11 cellular contexts compared by ENCODE assay signal in the genomic region with DNA sequence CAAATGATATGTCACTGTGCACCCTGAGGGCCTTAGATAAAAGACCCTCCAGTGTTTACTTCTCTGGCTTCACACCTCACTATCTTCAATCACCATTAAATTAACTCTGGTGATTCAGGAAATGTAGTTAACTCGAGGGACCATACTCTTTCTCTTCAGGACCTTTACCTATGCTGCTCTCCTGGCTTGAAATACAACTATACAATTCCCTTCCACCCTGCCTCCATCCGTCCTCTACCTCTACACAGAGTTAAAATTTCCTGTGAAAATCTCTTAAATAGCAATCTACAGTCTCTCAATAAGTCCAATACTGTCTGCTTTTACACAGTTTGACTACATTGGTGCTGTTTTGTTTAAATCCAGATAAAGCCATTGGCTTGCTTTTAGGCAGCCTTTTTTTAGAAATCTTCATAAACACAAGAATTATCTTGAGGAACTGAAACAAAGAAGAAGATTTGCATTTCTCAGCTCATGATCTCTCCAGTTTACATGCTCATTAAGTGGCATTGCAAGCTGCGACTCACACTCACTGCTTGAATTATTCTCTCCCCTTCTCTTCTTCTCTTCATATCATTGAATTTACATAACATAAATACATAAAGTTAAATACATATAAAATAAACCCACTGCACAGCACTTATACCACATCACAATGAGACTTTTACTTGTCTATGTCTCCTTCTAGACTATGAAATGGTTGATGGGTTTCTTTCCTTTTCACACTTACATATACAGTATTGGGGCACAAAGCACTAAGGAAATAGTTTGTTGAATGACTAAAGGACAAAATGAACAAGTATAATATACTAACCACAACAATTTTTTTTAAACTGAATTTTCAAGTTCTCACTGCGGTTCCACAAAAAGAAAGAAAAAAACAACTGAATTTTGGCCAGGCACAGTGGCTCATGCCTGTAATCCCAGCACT.
DNase-seq lines count a peak whose midpoint lies in the region; ATAC-seq, FAIRE-seq and TF ChIP-seq lines count a peak whose summit lies in the region.
"Had no signal": no experiment of that assay in that cellular context is flagged by ENCODE, and none has a peak within 500 bp of the region (broad histone marks: within the 10 kb centered on the region; RNA-seq: fewer than 3 reads in every experiment).

No MANE protein-coding gene starts in this region.

- no peak overlapping the region for H3K4me2 ChIP-seq in SK-N-SH

- WGBS in SK-N-SH (ENCODE audit: low lambda C conversion rate): 62% methylated on average over 4 of the region's 4 CpGs

- no peak for TF ChIP-seq POLR2A in H54 (IDR thresholded peaks at IDR 0.05; ENCODE audit: low read depth, low read length)

- in situ Hi-C loops in GM13976 (cut with MboI; ENCODE audit: low sequenced_read_pairs, unreplicated experiment): no loop called here

- no peaks in the 10 kb centered on the region for H3K9me2 ChIP-seq in SK-N-SH

- TF ChIP-seq CTCF in GM13976 (IDR thresholded peaks at IDR 0.05; ENCODE audit: borderline replicate concordance, control extremely low read depth, extremely low read depth, insufficient read depth, missing control alignments): no peak
- no peak for TF ChIP-seq CTCF in SK-N-SH (IDR thresholded peaks at IDR 0.05)

- H3K9me3 Mint-ChIP-seq in activated naive CD4-positive, alpha-beta T cell treated with anti-CD3 and anti-CD28 coated beads, Interleukin-2, amount 50 U/mL, for 72 hours: no peaks in the 10 kb centered on the region
- no peaks in the 10 kb centered on the region for H3K9me3 Mint-ChIP-seq in activated CD8-positive, alpha-beta T cell treated with anti-CD3 and anti-CD28 coated beads, Interleukin-2, amount 10 ng/mL, durations not matched to agents 7 days and 5 days (ENCODE audit: insufficient read depth)

- FAIRE-seq in H54 (lab: Jason Lieb, UNC): no peak

- no peaks in the 10 kb centered on the region for H3K4me1 Mint-ChIP-seq in activated CD8-positive, alpha-beta T cell treated with anti-CD3 and anti-CD28 coated beads, Interleukin-2, amount 10 ng/mL, durations not matched to agents 7 days and 5 days (ENCODE audit: low read depth)

- TF ChIP-seq EP300 in SK-N-SH (IDR thresholded peaks at IDR 0.05; ENCODE audit: borderline replicate concordance in 1 of 2, low read depth in 1 of 2, low read length in 1 of 2): no peak

- CTCF ChIA-PET in SK-N-SH (lab: Yijun Ruan, JAX): no interaction called here
- CTCF ChIA-PET in activated CD8-positive, alpha-beta T cell treated with anti-CD3 and anti-CD28 coated beads, Interleukin-2, amount 10 ng/mL, durations not matched to agents 7 days and 5 days (lab: Charles Lee): no interaction called here

- no peaks in the 10 kb centered on the region for H3K36me3 Mint-ChIP-seq in activated naive CD4-positive, alpha-beta T cell treated with anti-CD3 and anti-CD28 coated beads, Interleukin-2, amount 50 U/mL, for 72 hours
- no peaks in the 10 kb centered on the region for H3K36me3 Mint-ChIP-seq in activated CD8-positive, alpha-beta T cell treated with anti-CD3 and anti-CD28 coated beads, Interleukin-2, amount 10 ng/mL, durations not matched to agents 7 days and 5 days (ENCODE audit: low read depth)

- H3K27ac ChIP-seq in SK-N-SH (ENCODE audit: low read depth in 2 of 2, low read length in 1 of 2): no peak overlapping the region

- no peaks in the 10 kb centered on the region for H3F3A ChIP-seq in SK-N-SH (replicated peaks; ENCODE audit: insufficient read depth)

- no peak for TF ChIP-seq RAD21 in SK-N-SH (IDR thresholded peaks at IDR 0.05; ENCODE audit: low read length)

- POLR2A ChIA-PET in SK-N-SH (lab: Yijun Ruan, JAX): no interaction called here
- POLR2A ChIA-PET in activated CD8-positive, alpha-beta T cell treated with anti-CD3 and anti-CD28 coated beads, Interleukin-2, amount 10 ng/mL, durations not matched to agents 7 days and 5 days (lab: Charles Lee): no interaction called here

- H3K9me3 ChIP-seq in SK-N-SH: no peaks in the 10 kb centered on the region

- H3K4me3 Mint-ChIP-seq in activated CD8-positive, alpha-beta T cell treated with anti-CD3 and anti-CD28 coated beads, Interleukin-2, amount 10 ng/mL, durations not matched to agents 7 days and 5 days: no peak overlapping the region

- no peaks in the 10 kb centered on the region for H3K4me1 ChIP-seq in SK-N-SH (ENCODE audit: control insufficient read depth in 1 of 2, insufficient read depth in 2 of 2, low read depth in 1 of 2, low read length in 1 of 2)

- H3K27ac Mint-ChIP-seq in activated naive CD4-positive, alpha-beta T cell treated with anti-CD3 and anti-CD28 coated beads, Interleukin-2, amount 50 U/mL, for 72 hours: no peak overlapping the region
- H3K27ac Mint-ChIP-seq in activated CD8-positive, alpha-beta T cell treated with anti-CD3 and anti-CD28 coated beads, Interleukin-2, amount 10 ng/mL, durations not matched to agents 7 days and 5 days: no peak overlapping the region

- H3K9ac ChIP-seq in SK-N-SH: no peak overlapping the region

- H4K20me1 ChIP-seq in SK-N-SH (ENCODE audit: insufficient read depth): no peaks in the 10 kb centered on the region

- no peaks in the 10 kb centered on the region; the same call in 1 of the 2 replicates for H3K79me2 ChIP-seq in SK-N-SH (ENCODE audit: insufficient read depth)

- no peak overlapping the region for H3K4me3 ChIP-seq in SK-N-SH (ENCODE audit: low read depth in 2 of 2, low read length in 1 of 2)

- DNase-seq in GM13976 (ENCODE audit: low spot score): peak; percentile 46
- DNase-seq in NAMALWA (ENCODE audit: low spot score): peak; percentile 70
- DNase-seq in H54 (ENCODE audit: insufficient read length, low spot score): no peak
- no peak for DNase-seq in SK-N-SH
- DNase-seq in activated naive CD4-positive, alpha-beta T cell treated with anti-CD3 and anti-CD28 coated beads, Interleukin-2, amount 50 U/mL, for 72 hours (ENCODE audit: low spot score in 2 of 2): no peak
- no peak for DNase-seq in activated CD8-positive, alpha-beta T cell treated with anti-CD3 and anti-CD28 coated beads, Interleukin-2, amount 10 ng/mL, durations not matched to agents 7 days and 5 days
- DNase-seq: activated CD4-positive, alpha-beta T cell treated with anti-CD3 and anti-CD28 coated beads, Interleukin-2, amount 50 U/mL, for 4 hours; amygdala; NCI-H1105 had no signal

- H3K36me3 ChIP-seq in SK-N-SH (replicated peaks in 1 of 2; ENCODE audit: control insufficient read depth in 1 of 2, insufficient read depth in 2 of 2, low read length in 1 of 2): no peaks in the 10 kb centered on the region

- peaks cover 3% of the 10 kb centered on the region for H3K27me3 Mint-ChIP-seq in activated CD8-positive, alpha-beta T cell treated with anti-CD3 and anti-CD28 coated beads, Interleukin-2, amount 10 ng/mL, durations not matched to agents 7 days and 5 days (ENCODE audit: low read depth)

- ATAC-seq in GM19463 (IDR thresholded peaks at IDR 0.05; ENCODE audit: unreplicated experiment): peak; percentile 95
- ATAC-seq in HG02970 (IDR thresholded peaks at IDR 0.05; ENCODE audit: low FRiP score, unreplicated experiment): peak; percentile 95
- ATAC-seq in activated naive CD4-positive, alpha-beta T cell treated with anti-CD3 and anti-CD28 coated beads, Interleukin-2, amount 50 U/mL, for 72 hours: no peak
- ATAC-seq in activated CD8-positive, alpha-beta T cell treated with anti-CD3 and anti-CD28 coated beads, Interleukin-2, amount 10 ng/mL, durations not matched to agents 7 days and 5 days: no peak

- H2AFZ ChIP-seq in SK-N-SH (ENCODE audit: low read depth): no peak overlapping the region

- H3K27me3 ChIP-seq in SK-N-SH (ENCODE audit: insufficient read depth): no peaks in the 10 kb centered on the region

TF ChIP-seq in SK-N-SH, 30 proteins besides CTCF, POLR2A, EP300 and RAD21:
- TF ChIP-seq GABPA (IDR thresholded peaks at IDR 0.05; ENCODE audit: low read depth): no peak
- no peak for TF ChIP-seq MEF2A (IDR thresholded peaks at IDR 0.05; ENCODE audit: borderline replicate concordance, low read depth)
- TF ChIP-seq FOXJ3 (CRISPR knock-in tag; IDR thresholded peaks at IDR 0.05): no peak
- TF ChIP-seq SMC3 (IDR thresholded peaks at IDR 0.05; ENCODE audit: low read depth, low read length): no peak
- no peak for TF ChIP-seq MXI1 (IDR thresholded peaks at IDR 0.05; ENCODE audit: low read depth, low read length)
- no peak for TF ChIP-seq RCOR1 (IDR thresholded peaks at IDR 0.05; ENCODE audit: low read length)
- no peak for TF ChIP-seq TAF1 (IDR thresholded peaks at IDR 0.05; ENCODE audit: borderline replicate concordance, low read depth, low read length)
- TF ChIP-seq, protein P1, sequence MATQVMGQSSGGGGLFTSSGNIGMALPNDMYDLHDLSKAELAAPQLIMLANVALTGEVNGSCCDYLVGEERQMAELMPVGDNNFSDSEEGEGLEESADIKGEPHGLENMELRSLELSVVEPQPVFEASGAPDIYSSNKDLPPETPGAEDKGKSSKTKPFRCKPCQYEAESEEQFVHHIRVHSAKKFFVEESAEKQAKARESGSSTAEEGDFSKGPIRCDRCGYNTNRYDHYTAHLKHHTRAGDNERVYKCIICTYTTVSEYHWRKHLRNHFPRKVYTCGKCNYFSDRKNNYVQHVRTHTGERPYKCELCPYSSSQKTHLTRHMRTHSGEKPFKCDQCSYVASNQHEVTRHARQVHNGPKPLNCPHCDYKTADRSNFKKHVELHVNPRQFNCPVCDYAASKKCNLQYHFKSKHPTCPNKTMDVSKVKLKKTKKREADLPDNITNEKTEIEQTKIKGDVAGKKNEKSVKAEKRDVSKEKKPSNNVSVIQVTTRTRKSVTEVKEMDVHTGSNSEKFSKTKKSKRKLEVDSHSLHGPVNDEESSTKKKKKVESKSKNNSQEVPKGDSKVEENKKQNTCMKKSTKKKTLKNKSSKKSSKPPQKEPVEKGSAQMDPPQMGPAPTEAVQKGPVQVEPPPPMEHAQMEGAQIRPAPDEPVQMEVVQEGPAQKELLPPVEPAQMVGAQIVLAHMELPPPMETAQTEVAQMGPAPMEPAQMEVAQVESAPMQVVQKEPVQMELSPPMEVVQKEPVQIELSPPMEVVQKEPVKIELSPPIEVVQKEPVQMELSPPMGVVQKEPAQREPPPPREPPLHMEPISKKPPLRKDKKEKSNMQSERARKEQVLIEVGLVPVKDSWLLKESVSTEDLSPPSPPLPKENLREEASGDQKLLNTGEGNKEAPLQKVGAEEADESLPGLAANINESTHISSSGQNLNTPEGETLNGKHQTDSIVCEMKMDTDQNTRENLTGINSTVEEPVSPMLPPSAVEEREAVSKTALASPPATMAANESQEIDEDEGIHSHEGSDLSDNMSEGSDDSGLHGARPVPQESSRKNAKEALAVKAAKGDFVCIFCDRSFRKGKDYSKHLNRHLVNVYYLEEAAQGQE (IDR thresholded peaks at IDR 0.05; ENCODE audit: low read depth, low read length): no peak
- no peak for TF ChIP-seq TEAD4 (IDR thresholded peaks at IDR 0.05; ENCODE audit: borderline replicate concordance, insufficient read depth)

Comparison
In these comparisons a context has a peak if more than half of its experiments do, and no peak if none do; other contexts are left out.
1. DNase-seq: peak in GM13976 (single experiment) and NAMALWA (single experiment); none in H54 (single experiment), SK-N-SH (single experiment), activated naive CD4-positive, alpha-beta T cell treated with anti-CD3 and anti-CD28 coated beads, Interleukin-2, amount 50 U/mL, for 72 hours (0 of 2) and activated CD8-positive, alpha-beta T cell treated with anti-CD3 and anti-CD28 coated beads, Interleukin-2, amount 10 ng/mL, durations not matched to agents 7 days and 5 days (single experiment).
2. ATAC-seq: peak in GM19463 (single experiment) and HG02970 (single experiment); none in activated naive CD4-positive, alpha-beta T cell treated with anti-CD3 and anti-CD28 coated beads, Interleukin-2, amount 50 U/mL, for 72 hours (0 of 2) and activated CD8-positive, alpha-beta T cell treated with anti-CD3 and anti-CD28 coated beads, Interleukin-2, amount 10 ng/mL, durations not matched to agents 7 days and 5 days (single experiment).